Comparison of ENCODE assay signal across 25 cellular contexts in genomic region chr1:97467445-97467844, GRCh38.
"Had no signal": no experiment of that assay in that cellular context is flagged by ENCODE, and none has a peak within 500 bp of the region (broad histone marks: within the 10 kb centered on the region; RNA-seq: fewer than 3 reads in every experiment).

No MANE protein-coding gene starts in this region.

- H3K4me3 Mint-ChIP-seq: immature natural killer cell; memory B cell; natural killer cell; stimulated activated effector memory CD8-positive, alpha-beta T cell treated with anti-CD3 and anti-CD28 coated beads, Interleukin-12 subunit alpha, Interleukin-12 subunit beta, amount 100 ng/mL, for 72 hours had no signal

- H3K36me3 ChIP-seq: neutrophil, pancreas, right atrium auricular region, sigmoid colon, thyroid gland had no signal

- DNase-seq: dermis blood vessel endothelial cell; effector memory CD4-positive, alpha-beta T cell; erythroblast; esophagus squamous epithelium; foreskin melanocyte; glutamatergic neuron; heart right ventricle; hypothalamus; immature natural killer cell; islet precursor cell; natural killer cell; pancreas; sigmoid colon; stimulated activated CD4-positive, alpha-beta T cell treated with anti-CD3 and anti-CD28 coated beads, Interleukin-2, amount 100 ng/mL, for 24 hours; stimulated activated CD4-positive, alpha-beta T cell treated with anti-CD3 and anti-CD28 coated beads, Interleukin-4, amount 100 ng/mL, for 24 hours; stimulated activated naive CD4-positive, alpha-beta T cell treated with Interleukin-2 at 50 U/mL for 16 hours; stomach; thyroid gland; trophoblast cell had no signal

- H3K4me1 Mint-ChIP-seq: immature natural killer cell; stimulated activated effector memory CD8-positive, alpha-beta T cell treated with anti-CD3 and anti-CD28 coated beads, Interleukin-12 subunit alpha, Interleukin-12 subunit beta, amount 100 ng/mL, for 72 hours had no signal

- H3K4me3 ChIP-seq: coronary artery, esophagus squamous epithelium, heart right ventricle, lung, pancreas, right atrium auricular region, sigmoid colon, stomach, thyroid gland had no signal

- H3K27ac Mint-ChIP-seq: memory B cell; natural killer cell; stimulated activated effector memory CD8-positive, alpha-beta T cell treated with anti-CD3 and anti-CD28 coated beads, Interleukin-12 subunit alpha, Interleukin-12 subunit beta, amount 100 ng/mL, for 72 hours had no signal

- H3K4me1 ChIP-seq: esophagus squamous epithelium, pancreas, sigmoid colon, stomach, thyroid gland had no signal

- H3K27me3 Mint-ChIP-seq: memory B cell had no signal

- H3K9me3 Mint-ChIP-seq: immature natural killer cell; natural killer cell; stimulated activated effector memory CD8-positive, alpha-beta T cell treated with anti-CD3 and anti-CD28 coated beads, Interleukin-12 subunit alpha, Interleukin-12 subunit beta, amount 100 ng/mL, for 72 hours had no signal

- H3K9me3 ChIP-seq: neutrophil, pancreas, sigmoid colon, thyroid gland had no signal

- H3K27ac ChIP-seq: coronary artery, esophagus squamous epithelium, heart right ventricle, neutrophil, pancreas, right atrium auricular region, sigmoid colon, stomach, thyroid gland had no signal

- ATAC-seq: heart right ventricle; natural killer cell; pancreas; stimulated activated effector memory CD8-positive, alpha-beta T cell treated with anti-CD3 and anti-CD28 coated beads, Interleukin-12 subunit alpha, Interleukin-12 subunit beta, amount 100 ng/mL, for 72 hours had no signal

- H3K36me3 Mint-ChIP-seq: natural killer cell; stimulated activated effector memory CD8-positive, alpha-beta T cell treated with anti-CD3 and anti-CD28 coated beads, Interleukin-12 subunit alpha, Interleukin-12 subunit beta, amount 100 ng/mL, for 72 hours had no signal

- H3K27me3 ChIP-seq: esophagus squamous epithelium, heart right ventricle, neutrophil, pancreas, right atrium auricular region, sigmoid colon, stomach, thyroid gland had no signal
